Comparison of ENCODE assay signal across 9 cellular contexts in the genomic region with DNA sequence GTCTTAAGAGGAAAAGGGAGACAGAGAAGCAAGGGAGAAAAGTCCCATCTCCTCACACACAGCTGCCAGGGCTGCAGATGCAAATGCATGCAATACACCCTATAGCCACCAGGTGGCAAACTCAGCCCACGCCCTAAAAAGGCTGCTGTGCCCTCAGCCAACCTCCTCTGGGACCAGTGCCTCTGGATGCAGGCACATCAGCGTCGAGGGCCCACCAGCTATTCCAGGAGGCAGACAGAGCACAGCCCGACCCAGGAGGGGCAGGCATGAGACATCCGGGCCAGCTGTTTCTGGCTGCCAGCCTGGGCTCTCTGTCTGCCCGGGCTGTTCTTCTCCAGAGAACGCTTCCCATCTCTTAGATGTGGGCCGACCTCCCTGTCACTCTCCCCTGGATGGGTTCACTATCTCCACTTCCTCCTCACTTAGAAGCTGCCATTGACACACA. TPM values are rescaled to one million over a fixed set of nuclear protein-coding genes. Genes with fewer than 3 reads are reported as not detected.
DNase-seq lines count a peak whose midpoint lies in the region; ATAC-seq and TF ChIP-seq lines count a peak whose summit lies in the region.
"Had no signal": no experiment of that assay in that cellular context is flagged by ENCODE, and none has a peak within 500 bp of the region (broad histone marks: within the 10 kb centered on the region; RNA-seq: fewer than 3 reads in every experiment).

No MANE protein-coding gene starts in this region.

- peak; percentile 53 for ATAC-seq in HG03432 (IDR thresholded peaks at IDR 0.05; ENCODE audit: unreplicated experiment)

- no peaks in the 10 kb centered on the region for H3K27me3 Mint-ChIP-seq in Caco-2 (ENCODE audit: insufficient read depth, unreplicated experiment)
- H3K27me3 Mint-ChIP-seq in endothelial cell (ENCODE audit: unreplicated experiment): peaks cover 10% of the 10 kb centered on the region

- H3K27ac Mint-ChIP-seq in Caco-2 (ENCODE audit: unreplicated experiment) (peak overlapping the region; percentile 88), endothelial cell (ENCODE audit: unreplicated experiment) (peak overlapping the region; percentile 79)
- H3K27ac Mint-ChIP-seq: T-helper 1 cell treated with Interleukin-12 subunit alpha and Interleukin-12 subunit beta and Interleukin-4 antibody, amounts not matched to agents 30 μg/mL and 1 μg/mL, for 36 hours had no signal

- no TSS peak for BruUV-seq in Caco-2 (replicated peaks; lab: Mats Ljungman, UMichigan)

- H3K4me3 Mint-ChIP-seq in Caco-2 (ENCODE audit: unreplicated experiment) (no peak overlapping the region), endothelial cell (ENCODE audit: unreplicated experiment) (peak overlapping the region; percentile 76)
- H3K4me3 Mint-ChIP-seq: T-helper 1 cell treated with Interleukin-12 subunit alpha and Interleukin-12 subunit beta and Interleukin-4 antibody, amounts not matched to agents 30 μg/mL and 1 μg/mL, for 36 hours had no signal

- H3K4me1 Mint-ChIP-seq in Caco-2 (ENCODE audit: low read depth, unreplicated experiment) (peaks cover 32% of the 10 kb centered on the region), endothelial cell (ENCODE audit: unreplicated experiment) (peaks cover 48% of the 10 kb centered on the region)

- H3K9me3 ChIP-seq in Caco-2 (no peaks in the 10 kb centered on the region), NT2/D1 (ENCODE audit: insufficient read depth, low read length) (no peaks in the 10 kb centered on the region)

- H3K4me1 ChIP-seq in Caco-2: peaks cover 34% of the 10 kb centered on the region
- peaks cover 22% of the 10 kb centered on the region for H3K4me1 ChIP-seq in NT2/D1 (ENCODE audit: insufficient read depth, insufficient read length)

- CTCF ChIA-PET in Caco-2 (lab: Charles Lee): interaction anchor here (0.6 to 2.8 kb wide), 23 partner anchors 10 to 603 kb away, joined by 3 to 31 read pairs (median 5); no protein-coding TSS in a partner anchor

- H3K36me3 Mint-ChIP-seq in Caco-2 (ENCODE audit: insufficient read depth, unreplicated experiment) (peaks cover 60% of the 10 kb centered on the region), endothelial cell (ENCODE audit: low read depth, unreplicated experiment) (peaks cover 60% of the 10 kb centered on the region)

- no peaks in the 10 kb centered on the region for H3K9me3 Mint-ChIP-seq in Caco-2 (ENCODE audit: unreplicated experiment)
- no peaks in the 10 kb centered on the region for H3K9me3 Mint-ChIP-seq in endothelial cell (ENCODE audit: unreplicated experiment)
- H3K9me3 Mint-ChIP-seq: T-helper 1 cell treated with Interleukin-12 subunit alpha and Interleukin-12 subunit beta and Interleukin-4 antibody, amounts not matched to agents 30 μg/mL and 1 μg/mL, for 36 hours had no signal

- H3K4me3 ChIP-seq in Caco-2 (ENCODE audit: low read depth, low read length): no peak overlapping the region
- no peak overlapping the region for H3K4me3 ChIP-seq in NT2/D1 (ENCODE audit: insufficient read length, low read depth)

- peak; percentile 86 to 92 for DNase-seq in Caco-2
- peak; percentile 79 for DNase-seq in NT2/D1 (ENCODE audit: low read depth, low spot score)
- DNase-seq in activated CD8-positive, alpha-beta memory T cell treated with anti-CD3 and anti-CD28 coated beads, Interleukin-2, amount 50 U/mL, for 1 hour (ENCODE audit: extremely low read depth): peak; percentile 39
- DNase-seq in endothelial cell (ENCODE audit: low spot score): peak; percentile 84
- DNase-seq in midbrain (lab: John Stamatoyannopoulos, UW): peak; percentile 85
- peak; percentile 45 for DNase-seq in stimulated activated CD8-positive, alpha-beta memory T cell treated with anti-CD3 and anti-CD28 coated beads, Interleukin-15, amount 100 ng/mL, for 48 hours (ENCODE audit: low read depth in 2 of 2)
- DNase-seq in GOT3 (lab: John Stamatoyannopoulos, UW): no peak

- TF ChIP-seq CTCF in Caco-2 (IDR thresholded peaks at IDR 0.05; ENCODE audit: insufficient read depth in 1 of 2, low read depth in 1 of 2, low read length in 1 of 2, severe bottlenecking in 1 of 2, unreplicated experiment in 1 of 2) (peak; percentile 99), endothelial cell (IDR thresholded peaks at IDR 0.05; ENCODE audit: unreplicated experiment) (peak; percentile 99)

- peaks cover 8% of the 10 kb centered on the region for H3K36me3 ChIP-seq in Caco-2 (ENCODE audit: control insufficient read depth, insufficient read depth, low read length)
- H3K36me3 ChIP-seq in NT2/D1 (ENCODE audit: insufficient read depth, insufficient read length, low read length): peaks cover 80% of the 10 kb centered on the region

- H3K27me3 ChIP-seq in Caco-2 (replicated peaks; ENCODE audit: control insufficient read depth, insufficient read depth, low read length): no peaks in the 10 kb centered on the region
- no peaks in the 10 kb centered on the region for H3K27me3 ChIP-seq in NT2/D1 (ENCODE audit: insufficient read depth, insufficient read length)

- POLR2A ChIA-PET in Caco-2 (lab: Charles Lee): interaction anchor here (1.0 kb wide), 2 partner anchors 92 kb away, joined by 3 read pairs; no protein-coding TSS in a partner anchor

- intact Hi-C loops in Caco-2 (cut with micrococcal nuclease; ENCODE audit: unreplicated experiment): loop anchor here (1.0 to 2.0 kb wide), 3 partner anchors 48 to 253 kb away; no protein-coding TSS in a partner anchor

- no peak overlapping the region for H3K9ac ChIP-seq in NT2/D1 (ENCODE audit: insufficient read length, low read depth)

RNA-seq across cellular contexts. Expression of a gene that starts 39.7 kb away (rescaled TPM):
- total RNA-seq in Caco-2 (2022) (0.18 and 0.19 TPM in 2 replicates), endothelial cell (ENCODE audit: unreplicated experiment) (7.0 TPM)
